In genomic region chr1:64437453-64437852, GRCh38 we compare ENCODE assay signal across 27 cellular contexts. TPM values are rescaled to one million over a fixed set of nuclear protein-coding genes. Genes with fewer than 3 reads are reported as not detected.
"Had no signal": no experiment of that assay in that cellular context is flagged by ENCODE, and none has a peak within 500 bp of the region (broad histone marks: within the 10 kb centered on the region; RNA-seq: fewer than 3 reads in every experiment).

No MANE protein-coding gene starts in this region.

- H3K9me3 ChIP-seq: ascending aorta, gastrocnemius medialis, tibial artery had no signal

- H3K9me3 Mint-ChIP-seq: activated CD4-positive, alpha-beta T cell treated with anti-CD3 and anti-CD28 coated beads, Interleukin-2, amount 10 ng/mL, durations not matched to agents 7 days and 5 days; activated CD8-positive, alpha-beta T cell treated with anti-CD3 and anti-CD28 coated beads for 36 hours; activated naive CD4-positive, alpha-beta T cell treated with anti-CD3 and anti-CD28 coated beads, Interleukin-2, amount 50 U/mL, for 24 hours; activated T-helper 1 cell treated with anti-CD3 and anti-CD28 coated beads, Interleukin-12 subunit alpha, Interleukin-12 subunit beta, Interleukin-2, Interleukin-4 antibody, amounts not matched to agents 30 ng/mL and 10 ng/mL and 1 ng/mL, durations not matched to agents 14 hours and 24 hours and 36 hours; natural killer cell; T-cell; T-helper 2 cell treated with Interferon-gamma antibody and Interleukin-4, amounts not matched to agents 5 μg/mL and 100 μg/mL, for 36 hours had no signal

- H3K36me3 Mint-ChIP-seq: activated CD8-positive, alpha-beta memory T cell treated with anti-CD3 and anti-CD28 coated beads, Interleukin-2, amount 10 ng/mL, durations not matched to agents 7 days and 5 days; activated naive CD4-positive, alpha-beta T cell treated with anti-CD3 and anti-CD28 coated beads, Interleukin-2, amount 50 U/mL, for 24 hours; natural killer cell; T-cell had no signal

- H3K4me1 ChIP-seq: ascending aorta, gastrocnemius medialis, tibial artery had no signal

- H3K4me3 Mint-ChIP-seq: activated CD4-positive, alpha-beta T cell treated with anti-CD3 and anti-CD28 coated beads, Interleukin-2, amount 10 ng/mL, durations not matched to agents 7 days and 5 days; activated CD8-positive, alpha-beta memory T cell treated with anti-CD3 and anti-CD28 coated beads, Interleukin-2, amount 10 ng/mL, durations not matched to agents 7 days and 5 days; activated CD8-positive, alpha-beta T cell treated with anti-CD3 and anti-CD28 coated beads for 36 hours; activated naive CD4-positive, alpha-beta T cell treated with anti-CD3 and anti-CD28 coated beads, Interleukin-2, amount 50 U/mL, for 24 hours; activated T-helper 1 cell treated with anti-CD3 and anti-CD28 coated beads, Interleukin-12 subunit alpha, Interleukin-12 subunit beta, Interleukin-2, Interleukin-4 antibody, amounts not matched to agents 30 ng/mL and 10 ng/mL and 1 ng/mL, durations not matched to agents 14 hours and 24 hours and 36 hours; natural killer cell; T-cell; T-helper 2 cell treated with Interferon-gamma antibody and Interleukin-4, amounts not matched to agents 5 μg/mL and 100 μg/mL, for 36 hours had no signal

- H3K4me3 ChIP-seq: ascending aorta, gastrocnemius medialis, tibial artery had no signal

- H3K36me3 ChIP-seq: ascending aorta, brain microvascular endothelial cell, gastrocnemius medialis, tibial artery had no signal

- ATAC-seq: activated CD4-positive, CD25-positive, alpha-beta regulatory T cell treated with anti-CD3 and anti-CD28 coated beads, Interleukin-2, amount 50 U/mL, for 24 hours; activated CD8-positive, alpha-beta memory T cell treated with anti-CD3 and anti-CD28 coated beads, Interleukin-2, amount 10 ng/mL, durations not matched to agents 7 days and 5 days; activated CD8-positive, alpha-beta T cell treated with anti-CD3 and anti-CD28 coated beads for 36 hours; gastrocnemius medialis; natural killer cell; stimulated activated naive CD8-positive, alpha-beta T cell treated with anti-CD3 and anti-CD28 coated beads, Interleukin-15, Interleukin-2, amounts not matched to agents 100 U/mL and 50 U/mL, for 24 hours; T-cell had no signal

- DNase-seq: activated CD4-positive, alpha-beta T cell treated with anti-CD3 and anti-CD28 coated beads, Interleukin-2, amount 10 ng/mL, durations not matched to agents 7 days and 5 days; activated CD8-positive, alpha-beta memory T cell treated with anti-CD3 and anti-CD28 coated beads, Interleukin-2, amount 10 ng/mL, durations not matched to agents 7 days and 5 days; activated CD8-positive, alpha-beta T cell treated with anti-CD3 and anti-CD28 coated beads for 36 hours; activated gamma-delta T cell treated with Interleukin-2 at 50 U/mL for 16 hours; activated T-cell treated with anti-CD3 and anti-CD28 coated beads for 4 hours; brain microvascular endothelial cell; central memory CD4-positive, alpha-beta T cell; dermis blood vessel endothelial cell; effector CD8-positive, alpha-beta T cell; gastrocnemius medialis; hypothalamus; mammary epithelial cell; midbrain; natural killer cell; retina; stimulated activated CD4-positive, alpha-beta T cell treated with anti-CD3 and anti-CD28 coated beads, Interleukin-12 subunit alpha, Interleukin-12 subunit beta, amount 100 ng/mL, for 4 hours; stimulated activated CD4-positive, alpha-beta T cell treated with anti-CD3 and anti-CD28 coated beads, Interleukin-4, amount 100 ng/mL, for 4 hours; stimulated activated naive CD8-positive, alpha-beta T cell treated with anti-CD3 and anti-CD28 coated beads, Interleukin-15, Interleukin-2, amounts not matched to agents 100 U/mL and 50 U/mL, for 24 hours; T-cell; tibial artery had no signal

- H3K27ac Mint-ChIP-seq: activated CD4-positive, alpha-beta T cell treated with anti-CD3 and anti-CD28 coated beads, Interleukin-2, amount 10 ng/mL, durations not matched to agents 7 days and 5 days; activated CD8-positive, alpha-beta memory T cell treated with anti-CD3 and anti-CD28 coated beads, Interleukin-2, amount 10 ng/mL, durations not matched to agents 7 days and 5 days; activated CD8-positive, alpha-beta T cell treated with anti-CD3 and anti-CD28 coated beads for 36 hours; activated naive CD4-positive, alpha-beta T cell treated with anti-CD3 and anti-CD28 coated beads, Interleukin-2, amount 50 U/mL, for 24 hours; activated T-helper 1 cell treated with anti-CD3 and anti-CD28 coated beads, Interleukin-12 subunit alpha, Interleukin-12 subunit beta, Interleukin-2, Interleukin-4 antibody, amounts not matched to agents 30 ng/mL and 10 ng/mL and 1 ng/mL, durations not matched to agents 14 hours and 24 hours and 36 hours; natural killer cell; progenitor cell of endocrine pancreas; T-cell; T-helper 2 cell treated with Interferon-gamma antibody and Interleukin-4, amounts not matched to agents 5 μg/mL and 100 μg/mL, for 36 hours had no signal

- H3K27me3 Mint-ChIP-seq: activated CD4-positive, alpha-beta T cell treated with anti-CD3 and anti-CD28 coated beads, Interleukin-2, amount 10 ng/mL, durations not matched to agents 7 days and 5 days; activated CD8-positive, alpha-beta memory T cell treated with anti-CD3 and anti-CD28 coated beads, Interleukin-2, amount 10 ng/mL, durations not matched to agents 7 days and 5 days; activated CD8-positive, alpha-beta T cell treated with anti-CD3 and anti-CD28 coated beads for 36 hours; activated naive CD4-positive, alpha-beta T cell treated with anti-CD3 and anti-CD28 coated beads, Interleukin-2, amount 50 U/mL, for 24 hours; T-cell had no signal

- H3K27me3 ChIP-seq: ascending aorta, brain microvascular endothelial cell, gastrocnemius medialis, tibial artery had no signal

- H3K27ac ChIP-seq: ascending aorta, brain microvascular endothelial cell, gastrocnemius medialis, tibial artery, VCaP had no signal

- H3K4me1 Mint-ChIP-seq: activated CD4-positive, alpha-beta T cell treated with anti-CD3 and anti-CD28 coated beads, Interleukin-2, amount 10 ng/mL, durations not matched to agents 7 days and 5 days; activated CD8-positive, alpha-beta memory T cell treated with anti-CD3 and anti-CD28 coated beads, Interleukin-2, amount 10 ng/mL, durations not matched to agents 7 days and 5 days; activated naive CD4-positive, alpha-beta T cell treated with anti-CD3 and anti-CD28 coated beads, Interleukin-2, amount 50 U/mL, for 24 hours; natural killer cell; T-cell had no signal

RNA-seq across cellular contexts. Expression of gene CACHD1, which starts 32.5 kb away (rescaled TPM):
- total RNA-seq: natural killer cell had no signal
